ENCODE assay signal across 14 cellular contexts in genomic region chr4:98939446-98939845, GRCh38. TPM values are rescaled to one million over a fixed set of nuclear protein-coding genes. Genes with fewer than 3 reads are reported as not detected.
DNase-seq lines count a peak whose midpoint lies in the region; ATAC-seq, FAIRE-seq and TF ChIP-seq lines count a peak whose summit lies in the region.
"Had no signal": no experiment of that assay in that cellular context is flagged by ENCODE, and none has a peak within 500 bp of the region (broad histone marks: within the 10 kb centered on the region; RNA-seq: fewer than 3 reads in every experiment).

No MANE protein-coding gene starts in this region.

- no peaks in the 10 kb centered on the region for H3K27me3 ChIP-seq in K562 (ENCODE audit: control insufficient read depth in 2 of 2, insufficient read depth in 2 of 2, low read length in 2 of 2)
- H3K27me3 ChIP-seq: brain microvascular endothelial cell, dorsolateral prefrontal cortex had no signal

- no peaks in the 10 kb centered on the region for H4K20me1 ChIP-seq in K562 (replicated peaks; ENCODE audit: control insufficient read depth, insufficient read depth, low read length)

- no peaks in the 10 kb centered on the region for H3K79me2 ChIP-seq in K562 (ENCODE audit: control insufficient read depth, insufficient read depth, low read length)

- no TSS peak for BruUV-seq in K562 (replicated peaks; lab: Mats Ljungman, UMichigan)

- no peak overlapping the region for H3K27ac ChIP-seq in K562 (ENCODE audit: extremely low read depth, low read depth, low read length)
- H3K27ac ChIP-seq: brain microvascular endothelial cell, dorsolateral prefrontal cortex had no signal

- CTCF ChIA-PET in K562 (lab: Yijun Ruan, JAX; ENCODE audit: low intra/inter-chr PET ratio), result no interaction called here

- H3K4me3 ChIP-seq in K562 (no peak overlapping the region), lower leg skin (ENCODE audit: low read depth, poor library complexity, severe bottlenecking) (no peak overlapping the region)
- H3K4me3 ChIP-seq: dorsolateral prefrontal cortex had no signal

- no peaks in the 10 kb centered on the region for H3K9me3 ChIP-seq in K562 (replicated peaks; ENCODE audit: control insufficient read depth, insufficient read depth, low read depth, low read length)

- no peak for FAIRE-seq in K562 (lab: Jason Lieb, UNC)

- no peak overlapping the region for H3K4me2 ChIP-seq in K562 (ENCODE audit: insufficient read depth, low read length)

- no peaks in the 10 kb centered on the region for H3K36me3 ChIP-seq in K562 (ENCODE audit: control insufficient read depth, insufficient read depth, low read length)
- H3K36me3 ChIP-seq: brain microvascular endothelial cell had no signal

- peak overlapping the region; percentile 73 for H2AFZ ChIP-seq in K562 (ENCODE audit: low read depth, low read length)

- no peak for TF ChIP-seq RAD21 in K562 (CRISPR knock-in tag; conservative IDR thresholded peaks at IDR 0.05 in 1 of 2, IDR thresholded peaks at IDR 0.05 in 1 of 2)

- in situ Hi-C loops in K562 (cut with MboI), result no loop called here

- no peak for TF ChIP-seq CTCF in K562 (IDR thresholded peaks at IDR 0.05 in 2 of 3, conservative IDR thresholded peaks at IDR 0.05 in 1 of 3; ENCODE audit: insufficient read depth in 2 of 3, low read depth in 1 of 3, low read length in 3 of 3)
- TF ChIP-seq CTCF in lower leg skin (IDR thresholded peaks at IDR 0.05), result no peak

- TF ChIP-seq POLR2A in K562 (conservative IDR thresholded peaks at IDR 0.05) (no peak), lower leg skin (IDR thresholded peaks at IDR 0.05) (no peak)

- H3K9ac ChIP-seq in K562 (ENCODE audit: insufficient read depth in 1 of 2, low read depth in 2 of 2, low read length in 2 of 2), result no peak overlapping the region

- WGBS in K562 (ENCODE audit: insufficient coverage, low coverage, missing lambda C conversion rate), result 22% methylated on average over 1 of the region's 1 CpG
- 89 to 100% methylated on average over 1 of the region's 1 CpG for WGBS in lower leg skin, 2 donors

- H3K4me1 ChIP-seq in K562 (replicated peaks in 1 of 2; ENCODE audit: control insufficient read depth in 2 of 2, insufficient read depth in 2 of 2, low read length in 2 of 2), result no peaks in the 10 kb centered on the region

- intact Hi-C loops in K562 (cut with micrococcal nuclease) (loop anchor here (5.0 to 10.0 kb wide), 2 partner anchors 468 to 525 kb away; no protein-coding TSS in a partner anchor), lower leg skin (cut with DNase I; ENCODE audit: low total_unique reads) (loop anchor here (10.0 kb wide), 1 partner anchor 55 kb away; the partner anchor contains the start of gene METAP1)

- POLR2A ChIA-PET in K562 (lab: Yijun Ruan, JAX), result no interaction called here

- DNase-seq in K562 (ENCODE audit: extremely low read depth in 1 of 4, low spot score in 3 of 4), result no peak
- no peak for DNase-seq in pons (ENCODE audit: low spot score)
- no peak for DNase-seq in stimulated activated CD4-positive, alpha-beta T cell treated with anti-CD3 and anti-CD28 coated beads, Interleukin-1b, Interleukin-23, amount 100 ng/mL, for 48 hours
- no peak for DNase-seq in kidney tubule cell (ENCODE audit: low spot score)
- DNase-seq in lower leg skin (ENCODE audit: low spot score in 2 of 2), result no peak
- DNase-seq: activated naive CD4-positive, alpha-beta T cell; dorsolateral prefrontal cortex; NCI-H1436 treated with DMSO at 0.1 percent for 48 hours; NCI-H446 treated with DMSO at 0.1 percent for 48 hours; stimulated activated CD4-positive, alpha-beta T cell treated with anti-CD3 and anti-CD28 coated beads, Interleukin-12 subunit alpha, Interleukin-12 subunit beta, amount 100 ng/mL, for 4 hours had no signal

- TF ChIP-seq EP300 in K562 (IDR thresholded peaks at IDR 0.05; ENCODE audit: low read length), result no peak

- ATAC-seq in GM18511 (IDR thresholded peaks at IDR 0.05; ENCODE audit: unreplicated experiment), result peak; percentile 54
- ATAC-seq in GM19463 (IDR thresholded peaks at IDR 0.05; ENCODE audit: unreplicated experiment), result peak; percentile 67
- ATAC-seq in HG02938 (IDR thresholded peaks at IDR 0.05; ENCODE audit: unreplicated experiment), result peak; percentile 62
- ATAC-seq in K562, result peak; percentile 23; the same call in 2 of the 3 replicates

- H3K9me1 ChIP-seq in K562 (ENCODE audit: control insufficient read depth, insufficient read depth, low read length), result no peaks in the 10 kb centered on the region

TF ChIP-seq in K562, 482 proteins besides CTCF, POLR2A, EP300 and RAD21:
- no peak for TF ChIP-seq MECOM (CRISPR knock-in tag; IDR thresholded peaks at IDR 0.05)
- TF ChIP-seq, protein P1, sequence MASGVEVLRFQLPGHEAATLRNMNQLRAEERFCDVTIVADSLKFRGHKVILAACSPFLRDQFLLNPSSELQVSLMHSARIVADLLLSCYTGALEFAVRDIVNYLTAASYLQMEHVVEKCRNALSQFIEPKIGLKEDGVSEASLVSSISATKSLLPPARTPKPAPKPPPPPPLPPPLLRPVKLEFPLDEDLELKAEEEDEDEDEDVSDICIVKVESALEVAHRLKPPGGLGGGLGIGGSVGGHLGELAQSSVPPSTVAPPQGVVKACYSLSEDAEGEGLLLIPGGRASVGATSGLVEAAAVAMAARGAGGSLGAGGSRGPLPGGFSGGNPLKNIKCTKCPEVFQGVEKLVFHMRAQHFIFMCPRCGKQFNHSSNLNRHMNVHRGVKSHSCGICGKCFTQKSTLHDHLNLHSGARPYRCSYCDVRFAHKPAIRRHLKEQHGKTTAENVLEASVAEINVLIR (CRISPR knock-in tag; IDR thresholded peaks at IDR 0.05), result no peak

RNA-seq across cellular contexts. Expression of gene EIF4E, which starts 10.5 kb away (rescaled TPM):
- total RNA-seq in K562 (2011; cell fraction: chromatin; rRNA removed; ENCODE audit: low replicate concordance), result 66.1 and 219 TPM in 2 replicates
- total RNA-seq in K562 (2011; cell fraction: nucleolus; rRNA removed), result 36.7 and 55.9 TPM in 2 replicates
- total RNA-seq in K562 (2011; cell fraction: nucleoplasm; rRNA removed), result 126 and 178 TPM in 2 replicates
- total RNA-seq in K562 (2014; rRNA removed) (149 and 178 TPM in 2 replicates), K562 (2014; rRNA removed; fragmentation: Illumina TruSeq; extraction: Trizol) (305 and 329 TPM in 2 replicates), K562 (2015; rRNA removed; fragmentation: Illumina TruSeq; extraction: Trizol) (334 and 370 TPM in 2 replicates), K562 (2021) (165 and 167 TPM in 2 replicates), lower leg skin (10 to 100 TPM; 41.9 to 76.5 (median 61.5) TPM)
- polyA plus RNA-seq in K562 (2011; rRNA removed) (108 and 179 TPM in 2 replicates), K562 (2014; fragmentation: Illumina TruSeq; extraction: Trizol) (177 and 187 TPM in 2 replicates), K562 (2014; fragmentation: Nextera tagmentation; extraction: Ambion mirVana) (100 to 1,000 TPM; 349 to 489 TPM), K562 (2014; rRNA removed) (125 and 164 TPM in 2 replicates)
- polyA plus RNA-seq in K562 (2011; cell fraction: cytosol; rRNA removed), result 22.6 and 76.2 TPM in 2 replicates
- polyA plus RNA-seq in K562 (2011; cell fraction: nucleus; rRNA removed), result 29.0 and 44.4 TPM in 2 replicates
- polyA plus RNA-seq in K562 (2012), result 59.0 and 146 TPM in 2 replicates
- polyA minus RNA-seq in K562 (2011; rRNA and poly(A)+ RNA removed), result 281 and 301 TPM in 2 replicates
- polyA minus RNA-seq in K562 (2011; cell fraction: cytosol; rRNA and poly(A)+ RNA removed), result 79.5 and 99.4 TPM in 2 replicates
- 48.2 and 75.5 TPM in 2 replicates for polyA minus RNA-seq in K562 (2011; cell fraction: nucleus; rRNA and poly(A)+ RNA removed)

RNA-seq across cellular contexts. Expression of gene METAP1, which starts 56.1 kb away (rescaled TPM):
- 46.0 and 114 TPM in 2 replicates for total RNA-seq in K562 (2011; cell fraction: chromatin; rRNA removed; ENCODE audit: low replicate concordance)
- total RNA-seq in K562 (2011; cell fraction: nucleolus; rRNA removed), result 24.2 and 34.1 TPM in 2 replicates
- 55.9 and 78.9 TPM in 2 replicates for total RNA-seq in K562 (2011; cell fraction: nucleoplasm; rRNA removed)
- total RNA-seq in K562 (2014; rRNA removed), result 46.5 and 57.8 TPM in 2 replicates
- 63.9 and 76.3 TPM in 2 replicates for total RNA-seq in K562 (2014; rRNA removed; fragmentation: Illumina TruSeq; extraction: Trizol)
- 56.6 and 59.5 TPM in 2 replicates for total RNA-seq in K562 (2015; rRNA removed; fragmentation: Illumina TruSeq; extraction: Trizol)
- total RNA-seq in K562 (2021), result 50.3 and 62.5 TPM in 2 replicates
- 62.0 and 77.6 TPM in 2 replicates for polyA plus RNA-seq in K562 (2011; rRNA removed)
- 34.1 and 50.0 TPM in 2 replicates for polyA plus RNA-seq in K562 (2011; cell fraction: cytosol; rRNA removed)
- 108 and 117 TPM in 2 replicates for polyA plus RNA-seq in K562 (2011; cell fraction: nucleus; rRNA removed)
- 39.3 and 43.4 TPM in 2 replicates for polyA plus RNA-seq in K562 (2012)
- 66.8 and 77.2 TPM in 2 replicates for polyA plus RNA-seq in K562 (2014; fragmentation: Illumina TruSeq; extraction: Trizol)
- 10 to 100 TPM; 31.4 to 48.0 TPM for polyA plus RNA-seq in K562 (2014; fragmentation: Nextera tagmentation; extraction: Ambion mirVana)
- polyA plus RNA-seq in K562 (2014; rRNA removed), result 54.1 and 57.1 TPM in 2 replicates
- 109 and 114 TPM in 2 replicates for polyA minus RNA-seq in K562 (2011; rRNA and poly(A)+ RNA removed)
- 59.6 and 103 TPM in 2 replicates for polyA minus RNA-seq in K562 (2011; cell fraction: cytosol; rRNA and poly(A)+ RNA removed)
- polyA minus RNA-seq in K562 (2011; cell fraction: nucleus; rRNA and poly(A)+ RNA removed), result 68.5 and 92.6 TPM in 2 replicates
- 10 to 100 TPM; 35.0 to 58.4 (median 39.8) TPM for total RNA-seq in lower leg skin
